Comparison of ENCODE assay signal across 22 cellular contexts in the genomic region with DNA sequence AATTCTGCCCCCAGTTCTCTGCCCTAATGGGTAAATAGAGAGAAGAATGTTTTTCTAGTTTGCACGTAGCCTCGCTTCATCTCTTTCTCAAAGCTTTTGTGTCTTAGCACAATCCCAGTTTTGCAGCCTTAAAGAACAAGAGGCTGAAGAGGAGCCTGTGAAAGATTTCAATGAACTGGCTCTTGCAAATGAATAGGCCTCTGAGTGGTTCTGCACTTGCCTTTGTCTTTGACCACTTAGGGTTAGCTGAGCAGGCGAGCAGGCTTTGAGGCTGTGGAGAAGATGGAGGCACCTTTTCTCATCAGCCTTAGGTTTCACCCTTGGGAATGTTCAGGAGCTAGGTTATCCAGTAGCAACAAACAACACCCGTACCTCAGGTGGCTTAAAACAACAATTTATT. TPM values are rescaled to one million over a fixed set of nuclear protein-coding genes. Genes with fewer than 3 reads are reported as not detected.
A peak's percentile ranks its signal among the peaks of the same experiment; 100 is the strongest.
DNase-seq lines count a peak whose midpoint lies in the region; ATAC-seq and TF ChIP-seq lines count a peak whose summit lies in the region.
"Had no signal": no experiment of that assay in that cellular context is flagged by ENCODE, and none has a peak within 500 bp of the region (broad histone marks: within the 10 kb centered on the region; RNA-seq: fewer than 3 reads in every experiment).

No MANE protein-coding gene starts in this region.

- H4K20me1 ChIP-seq in OCI-LY3 (ENCODE audit: insufficient read depth, low read length), result no peaks in the 10 kb centered on the region
- H4K20me1 ChIP-seq: BLaER1 treated with 17β-estradiol and CSF1 and Interleukin-3, amounts not matched to agents 10 nM and 100 nM had no signal

- H3K79me2 ChIP-seq in OCI-LY3 (ENCODE audit: low read length), result no peaks in the 10 kb centered on the region

- in situ Hi-C loops in transverse colon (cut with MboI; ENCODE audit: low pct_ligation_motif_present in 1 of 4, low pct_unique_long_range_greater_than_20kb in 1 of 4, low sequenced_read_pairs in 3 of 4), result loop anchor here in 2 of 4 donors (25.0 kb wide), 2 partner anchors 110 to 310 kb away; partner anchors contain the start of gene CDK17 (in 1 of the 2)

- intact Hi-C loops in lower leg skin (cut with DNase I; ENCODE audit: low total_unique reads) (no loop called here), transverse colon (cut with DNase I; ENCODE audit: low total_unique reads) (no loop called here)

- H3K4me2 ChIP-seq in OCI-LY3 (ENCODE audit: low read length), result peak overlapping the region; percentile 21
- H3K4me2 ChIP-seq: BLaER1 treated with 17β-estradiol and CSF1 and Interleukin-3, amounts not matched to agents 10 nM and 100 nM; KMS-11; PC-9 had no signal

- 74 to 88% methylated on average over 2 to 4 of the region's 4 CpGs for WGBS in gastroesophageal sphincter (ENCODE audit: low coverage in 1 of 2), 2 donors
- 92 to 97% methylated on average over 4 of the region's 4 CpGs for WGBS in lower leg skin, 2 donors
- WGBS in transverse colon (ENCODE audit: low coverage in 1 of 2), 2 donors, result 91 to 100% methylated on average over 3 to 4 of the region's 4 CpGs

- H3K27ac ChIP-seq in OCI-LY3 (ENCODE audit: low read length) (peak overlapping the region; percentile 57), gastroesophageal sphincter (no peak overlapping the region), transverse colon (no peak overlapping the region)
- H3K27ac ChIP-seq: BLaER1 treated with 17β-estradiol and CSF1 and Interleukin-3, amounts not matched to agents 10 nM and 100 nM; KMS-11; PC-9; SK-N-MC had no signal

- no peak overlapping the region for H3K4me3 ChIP-seq in OCI-LY3 (ENCODE audit: low read length)
- H3K4me3 ChIP-seq in gastroesophageal sphincter, result no peak overlapping the region
- no peak overlapping the region for H3K4me3 ChIP-seq in lower leg skin (ENCODE audit: low read depth, poor library complexity, severe bottlenecking)
- H3K4me3 ChIP-seq in transverse colon, result no peak overlapping the region
- H3K4me3 ChIP-seq: BLaER1 treated with 17β-estradiol and CSF1 and Interleukin-3, amounts not matched to agents 10 nM and 100 nM; PC-9; SK-N-MC had no signal

- H3K9ac ChIP-seq in OCI-LY3 (ENCODE audit: low read length), result peak overlapping the region; percentile 24; the same call in 1 of the 2 replicates
- H3K9ac ChIP-seq: BLaER1 treated with 17β-estradiol and CSF1 and Interleukin-3, amounts not matched to agents 10 nM and 100 nM; KMS-11 had no signal

- H3K9me3 ChIP-seq in OCI-LY3 (ENCODE audit: insufficient read depth, low read length) (no peaks in the 10 kb centered on the region), gastroesophageal sphincter (no peaks in the 10 kb centered on the region), transverse colon (no peaks in the 10 kb centered on the region)
- H3K9me3 ChIP-seq: BLaER1 treated with 17β-estradiol and CSF1 and Interleukin-3, amounts not matched to agents 10 nM and 100 nM had no signal

- ATAC-seq in gastroesophageal sphincter, result no peak
- ATAC-seq: HepG2 had no signal

- peak overlapping the region; percentile 92 for H2AFZ ChIP-seq in OCI-LY3 (ENCODE audit: low read depth, low read length)
- H2AFZ ChIP-seq: PC-9 had no signal

- TF ChIP-seq EP300 in gastroesophageal sphincter (IDR thresholded peaks at IDR 0.05) (no peak), transverse colon (IDR thresholded peaks at IDR 0.05; ENCODE audit: low read depth) (no peak)

- H3K36me3 ChIP-seq in OCI-LY3 (replicated peaks; ENCODE audit: low read depth, low read length), result no peaks in the 10 kb centered on the region
- peaks cover 0 to 10% of the 10 kb centered on the region in 2 donors for H3K36me3 ChIP-seq in gastroesophageal sphincter
- H3K36me3 ChIP-seq in transverse colon, result no peaks in the 10 kb centered on the region
- H3K36me3 ChIP-seq: BLaER1 treated with 17β-estradiol and CSF1 and Interleukin-3, amounts not matched to agents 10 nM and 100 nM had no signal

- H3K4me1 ChIP-seq in OCI-LY3 (ENCODE audit: low read length) (peaks cover 25% of the 10 kb centered on the region), gastroesophageal sphincter (no peaks in the 10 kb centered on the region), transverse colon (no peaks in the 10 kb centered on the region)
- H3K4me1 ChIP-seq: BLaER1 treated with 17β-estradiol and CSF1 and Interleukin-3, amounts not matched to agents 10 nM and 100 nM had no signal

- DNase-seq in NCI-H1436 (lab: John Stamatoyannopoulos, UW) (peak; percentile 16), NCI-H1436 treated with DMSO at 0.1 percent for 48 hours (lab: John Stamatoyannopoulos, UW) (no peak), iPS-NIHi11 (ENCODE audit: low spot score) (peak; percentile 18), lower leg skin (ENCODE audit: low spot score in 2 of 2) (no peak), globus pallidus (ENCODE audit: low spot score) (no peak), transverse colon (no peak)
- DNase-seq: 8988T; DMS 273 treated with DMSO at 0.1 percent for 48 hours; HFFc6; MM.1S; NCI-H1105; NCI-H2029; NCI-H2227 treated with DMSO at 0.1 percent for 48 hours; NCI-H526; NK-92 treated with Interleukin-12 subunit alpha and Interleukin-12 subunit beta, amount 100 ng/mL, for 24 hours; PC-9 had no signal

- no peaks in the 10 kb centered on the region for H3K27me3 ChIP-seq in OCI-LY3 (ENCODE audit: low read depth, low read length)
- no peaks in the 10 kb centered on the region for H3K27me3 ChIP-seq in gastroesophageal sphincter
- H3K27me3 ChIP-seq in transverse colon, result no peaks in the 10 kb centered on the region
- H3K27me3 ChIP-seq: BLaER1 treated with 17β-estradiol and CSF1 and Interleukin-3, amounts not matched to agents 10 nM and 100 nM had no signal

- no peak for TF ChIP-seq POLR2A in gastroesophageal sphincter (IDR thresholded peaks at IDR 0.05)
- TF ChIP-seq POLR2A in lower leg skin (IDR thresholded peaks at IDR 0.05), result no peak
- no peak for TF ChIP-seq POLR2A in transverse colon (IDR thresholded peaks at IDR 0.05)

- TF ChIP-seq CTCF in OCI-LY3 (IDR thresholded peaks at IDR 0.05; ENCODE audit: low read depth, low read length) (no peak), gastroesophageal sphincter (IDR thresholded peaks at IDR 0.05) (no peak), lower leg skin (IDR thresholded peaks at IDR 0.05) (no peak), transverse colon (IDR thresholded peaks at IDR 0.05) (no peak)

RNA-seq across cellular contexts. Expression of gene CFAP54, which starts 32.9 kb away (rescaled TPM):
- 1 to 10 TPM; 2.1 to 4.7 (median 3.6) TPM for total RNA-seq in gastroesophageal sphincter
- under 1 TPM in 2 of 4 donors, not detected in 2; 0.04 to 0.59 TPM for total RNA-seq in lower leg skin
- 10 to 100 TPM in 1 of 4 donors, 1 to 10 TPM in 1, under 1 TPM in 1, not detected in 1; 0.14 to 22.3 (median 2.1) TPM for total RNA-seq in transverse colon
- total RNA-seq: HepG2 had no signal

Comparison
In these comparisons a context has a peak if more than half of its experiments do, and no peak if none do; other contexts are left out.
1. DNase-seq: peak in NCI-H1436 (single experiment) and iPS-NIHi11 (single experiment); none in NCI-H1436 treated with DMSO at 0.1 percent for 48 hours (single experiment), lower leg skin (0 of 2), globus pallidus (single experiment) and transverse colon (single experiment).